ENCODE assay signal across 19 cellular contexts in the genomic region with DNA sequence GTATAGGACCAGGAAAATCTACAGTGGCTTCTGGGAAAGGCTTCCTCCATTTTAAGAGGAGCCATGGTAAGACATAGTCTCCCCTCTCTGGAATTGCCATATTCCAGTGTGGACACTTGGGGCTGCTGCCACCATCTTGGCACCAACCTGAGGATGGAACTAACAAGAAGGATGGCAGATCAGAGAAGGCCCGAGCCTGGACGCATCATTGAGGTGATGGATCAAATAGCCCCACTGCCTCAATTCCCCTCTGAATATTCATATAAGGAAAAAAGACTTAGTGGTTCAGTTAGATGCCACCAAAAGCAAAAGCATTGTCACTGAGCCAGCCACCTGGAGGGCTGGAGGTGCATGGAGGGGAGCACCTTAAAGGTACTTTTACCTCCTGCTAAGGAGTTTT.
"Had no signal": no experiment of that assay in that cellular context is flagged by ENCODE, and none has a peak within 500 bp of the region (broad histone marks: within the 10 kb centered on the region; RNA-seq: fewer than 3 reads in every experiment).

No MANE protein-coding gene starts in this region.

- H3K9ac ChIP-seq: neural progenitor cell, parathyroid adenoma had no signal

- H3K36me3 ChIP-seq: esophagus squamous epithelium, gastroesophageal sphincter, neural progenitor cell, prostate gland had no signal

- H3K27ac ChIP-seq: esophagus squamous epithelium, gastroesophageal sphincter, neural progenitor cell, parathyroid adenoma, prostate gland, skin epidermis had no signal

- ATAC-seq: gastroesophageal sphincter, left cardiac atrium, left ventricle myocardium superior, natural killer cell, sciatic nerve had no signal

- H3K9me3 ChIP-seq: esophagus squamous epithelium, gastroesophageal sphincter, prostate gland had no signal

- FAIRE-seq: keratinocyte, urothelium cell line had no signal

- DNase-seq: esophagus squamous epithelium; foreskin fibroblast; immature natural killer cell; left cardiac atrium; left ventricle myocardium superior; mesenchymal stem cell; natural killer cell; nucleus accumbens; stimulated activated CD4-positive, alpha-beta T cell treated with anti-CD3 and anti-CD28 coated beads, Interleukin-12 subunit alpha, Interleukin-12 subunit beta, amount 100 ng/mL, for 4 hours; stimulated activated naive CD4-positive, alpha-beta T cell treated with Interleukin-2 at 50 U/mL for 16 hours had no signal

- H2AFZ ChIP-seq: neural progenitor cell, parathyroid adenoma had no signal

- H3K27me3 ChIP-seq: esophagus squamous epithelium, gastroesophageal sphincter, neural progenitor cell had no signal

- H3K4me3 ChIP-seq: esophagus squamous epithelium, gastroesophageal sphincter, lung, neural progenitor cell, prostate gland, skin epidermis had no signal

- H3K4me1 ChIP-seq: neural progenitor cell, parathyroid adenoma, prostate gland had no signal

- H3K4me2 ChIP-seq: neural progenitor cell had no signal
